Comparison of ENCODE assay signal across 12 cellular contexts in the genomic region with DNA sequence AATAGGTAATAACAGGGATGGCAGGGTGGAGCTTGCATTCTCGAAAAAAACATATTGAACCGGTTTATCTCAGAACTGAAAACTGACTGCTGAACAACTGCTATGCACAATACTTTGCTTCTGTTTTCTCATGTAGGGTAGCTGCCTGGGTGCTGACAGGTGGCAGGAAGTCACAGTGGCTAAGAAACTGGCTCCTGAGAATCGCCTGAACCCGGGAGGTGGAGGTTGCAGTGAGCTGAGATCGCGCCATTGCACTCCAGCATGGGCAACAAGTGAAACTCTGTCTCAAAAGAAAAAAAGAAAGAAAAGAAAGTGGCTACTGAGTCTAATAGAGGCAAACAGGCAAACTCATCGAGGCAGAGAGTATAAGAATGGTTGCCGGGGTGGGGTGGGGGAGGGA.
"Had no signal": no experiment of that assay in that cellular context is flagged by ENCODE, and none has a peak within 500 bp of the region (broad histone marks: within the 10 kb centered on the region; RNA-seq: fewer than 3 reads in every experiment).

No MANE protein-coding gene starts in this region.

- ATAC-seq: activated CD8-positive, alpha-beta T cell treated with anti-CD3 and anti-CD28 coated beads for 36 hours; body of pancreas; psoas muscle; right cardiac atrium; stimulated activated naive CD8-positive, alpha-beta T cell treated with anti-CD3 and anti-CD28 coated beads, Interleukin-15, Interleukin-2, amounts not matched to agents 100 U/mL and 50 U/mL, for 24 hours had no signal

- H3K9me3 ChIP-seq: body of pancreas, ovary, psoas muscle, transverse colon, uterus had no signal

- H3K36me3 ChIP-seq: ovary, transverse colon, uterus had no signal

- DNase-seq: activated CD4-positive, alpha-beta T cell treated with anti-CD3 and anti-CD28 coated beads, Interleukin-2, amount 10 ng/mL, durations not matched to agents 24 days and 14 days; activated CD8-positive, alpha-beta T cell treated with anti-CD3 and anti-CD28 coated beads for 36 hours; activated naive CD4-positive, alpha-beta T cell treated with Interleukin-2 at 50 U/mL for 16 hours; activated T-cell treated with anti-CD3 and anti-CD28 coated beads, Interleukin-2, amount 50 U/mL, for 24 hours; body of pancreas; dorsolateral prefrontal cortex; ovary; psoas muscle; right cardiac atrium; stimulated activated naive CD8-positive, alpha-beta T cell treated with anti-CD3 and anti-CD28 coated beads, Interleukin-15, Interleukin-2, amounts not matched to agents 100 U/mL and 50 U/mL, for 24 hours; transverse colon; uterus had no signal

- H3K4me3 ChIP-seq: body of pancreas, dorsolateral prefrontal cortex, ovary, psoas muscle, transverse colon, uterus had no signal

- H3K27me3 ChIP-seq: ovary, transverse colon, uterus had no signal

- H3K27ac ChIP-seq: body of pancreas, ovary, psoas muscle, transverse colon, uterus had no signal

- H3K4me1 ChIP-seq: body of pancreas, psoas muscle, uterus had no signal
